In the genomic region with DNA sequence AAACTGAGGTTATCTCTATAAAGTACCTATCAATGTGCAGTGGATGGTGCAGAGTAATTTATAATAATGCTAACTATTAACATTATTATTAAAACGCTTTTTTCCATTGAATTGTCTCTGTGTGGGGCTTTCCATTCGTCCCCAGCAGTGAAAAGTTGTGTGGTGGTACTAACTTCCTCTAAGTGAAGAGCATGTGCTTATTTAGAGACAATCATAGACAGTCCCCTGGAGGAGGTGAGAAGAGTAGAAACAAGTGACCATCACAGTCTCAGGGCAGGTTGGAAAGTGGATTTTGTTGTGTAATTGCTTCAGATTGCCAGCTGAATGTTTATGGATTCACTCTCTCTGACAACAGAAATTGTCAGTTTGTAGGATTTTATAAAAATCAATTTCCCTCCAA, we compare ENCODE assay signal across 14 cellular contexts. TPM values are rescaled to one million over a fixed set of nuclear protein-coding genes. Genes with fewer than 3 reads are reported as not detected.
"Had no signal": no experiment of that assay in that cellular context is flagged by ENCODE, and none has a peak within 500 bp of the region (broad histone marks: within the 10 kb centered on the region; RNA-seq: fewer than 3 reads in every experiment).

No MANE protein-coding gene starts in this region.

RNA-seq across cellular contexts. Expression of gene OR2A42, which starts 8.4 kb away (rescaled TPM):
- total RNA-seq: left colon, left lobe of liver, left lung, left ventricle myocardium inferior, left ventricle myocardium superior, liver, lower lobe of right lung, lung microvascular endothelial cell, mammary epithelial cell, mesenteric fat pad, mucosa of gallbladder, myocyte had no signal
- polyA plus RNA-seq: immature natural killer cell, keratinocyte, liver, mammary epithelial cell had no signal

RNA-seq across cellular contexts. Expression of gene OR2A7, which starts 33.6 kb away (rescaled TPM):
- total RNA-seq: lung microvascular endothelial cell, myocyte had no signal
- polyA plus RNA-seq: immature natural killer cell had no signal

RNA-seq across cellular contexts. Expression of gene ARHGEF35, which starts 35.4 kb away (rescaled TPM):
- total RNA-seq: lung microvascular endothelial cell had no signal
- polyA plus RNA-seq: immature natural killer cell had no signal

RNA-seq across cellular contexts. Expression of gene CTAGE8, which starts 38.1 kb away (rescaled TPM):
- total RNA-seq: left ventricle myocardium superior, lung microvascular endothelial cell, myocyte had no signal
- polyA plus RNA-seq: immature natural killer cell had no signal

RNA-seq across cellular contexts. Expression of gene CTAGE4, which starts 47.8 kb away (rescaled TPM):
- total RNA-seq: lung microvascular endothelial cell, myocyte had no signal
- polyA plus RNA-seq: immature natural killer cell had no signal
